In the genomic region with DNA sequence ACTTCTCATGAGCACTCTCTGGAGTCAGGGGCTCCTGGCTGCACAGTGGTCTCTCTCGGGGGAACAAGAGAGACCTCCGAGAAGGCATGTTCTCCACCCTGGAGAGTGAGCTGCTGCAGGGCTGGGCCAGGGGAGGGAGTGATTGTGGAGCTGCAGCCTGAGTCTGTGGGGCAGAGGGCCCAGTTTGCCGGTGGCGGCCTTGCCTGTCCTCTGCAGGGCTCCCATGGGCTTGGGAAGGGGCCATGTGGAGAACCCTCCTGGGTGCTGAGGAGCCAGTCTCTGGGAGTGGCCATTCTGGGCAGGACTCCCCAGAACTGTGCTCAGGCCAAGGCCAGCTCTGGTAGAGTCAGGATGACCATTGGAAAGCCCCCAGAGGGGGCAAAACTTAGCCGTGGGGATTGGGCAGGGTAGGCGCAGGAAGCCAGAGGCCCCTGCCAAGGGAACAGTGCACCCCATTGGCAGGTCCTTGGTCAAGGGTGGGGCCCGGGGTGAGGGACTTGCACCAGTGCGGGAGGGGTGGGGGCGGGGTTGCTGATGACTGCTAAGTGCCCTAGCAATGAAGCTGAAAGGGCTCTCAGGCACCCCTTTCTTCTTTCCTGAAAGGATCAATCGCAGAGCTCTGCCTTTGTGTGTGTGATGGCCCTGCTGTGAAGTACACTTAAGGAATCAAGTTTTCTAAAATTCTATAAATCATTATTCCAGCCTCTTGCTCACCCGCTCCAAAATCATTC, we compare ENCODE assay signal across 29 cellular contexts.
DNase-seq lines count a peak whose midpoint lies in the region; ATAC-seq and TF ChIP-seq lines count a peak whose summit lies in the region.
"Had no signal": no experiment of that assay in that cellular context is flagged by ENCODE, and none has a peak within 500 bp of the region (broad histone marks: within the 10 kb centered on the region; RNA-seq: fewer than 3 reads in every experiment).

No MANE protein-coding gene starts in this region.

- peaks cover 31% of the 10 kb centered on the region for H3K4me1 Mint-ChIP-seq in activated CD8-positive, alpha-beta memory T cell treated with anti-CD3 and anti-CD28 coated beads, Interleukin-2, amount 10 ng/mL, durations not matched to agents 7 days and 5 days
- H3K4me1 Mint-ChIP-seq in activated naive CD4-positive, alpha-beta T cell treated with anti-CD3 and anti-CD28 coated beads for 36 hours (ENCODE audit: low read depth), result peaks cover 10% of the 10 kb centered on the region
- H3K4me1 Mint-ChIP-seq: mesothelial cell of epicardium had no signal

- no peaks in the 10 kb centered on the region for H3K9me3 Mint-ChIP-seq in activated CD8-positive, alpha-beta memory T cell treated with anti-CD3 and anti-CD28 coated beads, Interleukin-2, amount 10 ng/mL, durations not matched to agents 7 days and 5 days (ENCODE audit: low read depth)
- no peaks in the 10 kb centered on the region for H3K9me3 Mint-ChIP-seq in activated naive CD4-positive, alpha-beta T cell treated with anti-CD3 and anti-CD28 coated beads for 36 hours
- H3K9me3 Mint-ChIP-seq: natural killer cell treated with Interleukin-12 subunit alpha and Interleukin-12 subunit beta and Interleukin-15 and Interleukin-18, amount 100 ng/mL, for 72 hours had no signal

- H3K4me2 ChIP-seq in OCI-LY7 (ENCODE audit: low read length), result peak overlapping the region; percentile 66
- H3K4me2 ChIP-seq: A549 had no signal

- ATAC-seq in activated CD8-positive, alpha-beta memory T cell treated with anti-CD3 and anti-CD28 coated beads, Interleukin-2, amount 10 ng/mL, durations not matched to agents 7 days and 5 days, result no peak
- ATAC-seq in HG02571 (IDR thresholded peaks at IDR 0.05; ENCODE audit: unreplicated experiment) (peak; percentile 3), sciatic nerve (peak; percentile 24)
- ATAC-seq: A549, Right ventricle myocardium inferior had no signal

- H3K27ac ChIP-seq in OCI-LY7 (ENCODE audit: low read depth, low read length, poor library complexity, severe bottlenecking), result no peak overlapping the region
- H3K27ac ChIP-seq: A549, adrenal gland, epithelial cell of prostate, parathyroid adenoma, right atrium auricular region, thoracic aorta, vagina had no signal

- H3K36me3 ChIP-seq in OCI-LY7 (ENCODE audit: insufficient read depth, low read length), result no peaks in the 10 kb centered on the region
- H3K36me3 ChIP-seq: adrenal gland, right atrium auricular region, thoracic aorta, vagina had no signal

- H3K9me2 ChIP-seq in OCI-LY7 (ENCODE audit: insufficient read depth, low read length), result no peaks in the 10 kb centered on the region

- no peak for TF ChIP-seq CTCF in OCI-LY7 (conservative IDR thresholded peaks at IDR 0.05; ENCODE audit: low read length)

- H4K20me1 ChIP-seq in OCI-LY7 (ENCODE audit: insufficient read depth, low read length), result no peaks in the 10 kb centered on the region

- peaks cover 46% of the 10 kb centered on the region for H3K4me1 ChIP-seq in OCI-LY7 (ENCODE audit: insufficient read depth, low read length, poor library complexity, severe bottlenecking)
- H3K4me1 ChIP-seq: A549, adrenal gland, parathyroid adenoma, right atrium auricular region, vagina had no signal

- POLR2A ChIA-PET in OCI-LY7 (lab: Charles Lee), result no interaction called here

- BruUV-seq in OCI-LY7 (replicated peaks; lab: Mats Ljungman, UMichigan), result no TSS peak

- intact Hi-C loops in OCI-LY7 (cut with micrococcal nuclease; ENCODE audit: unreplicated experiment), result no loop called here
- intact Hi-C loops in sciatic nerve (cut with DNase I), result no loop called here
- intact Hi-C loops in activated naive CD4-positive, alpha-beta T cell treated with anti-CD3 and anti-CD28 coated beads for 36 hours (cut with micrococcal nuclease), result no loop called here

- peak overlapping the region; percentile 73 for H3K27ac Mint-ChIP-seq in activated CD8-positive, alpha-beta memory T cell treated with anti-CD3 and anti-CD28 coated beads, Interleukin-2, amount 10 ng/mL, durations not matched to agents 7 days and 5 days
- H3K27ac Mint-ChIP-seq in activated naive CD4-positive, alpha-beta T cell treated with anti-CD3 and anti-CD28 coated beads for 36 hours, result no peak overlapping the region
- H3K27ac Mint-ChIP-seq: activated B cell treated with CpG ODN at 0.5 μM for 24 hours; brain; mesothelial cell of epicardium; natural killer cell treated with Interleukin-12 subunit alpha and Interleukin-12 subunit beta and Interleukin-15 and Interleukin-18, amount 100 ng/mL, for 72 hours had no signal

- CTCF ChIA-PET in activated CD8-positive, alpha-beta memory T cell treated with anti-CD3 and anti-CD28 coated beads, Interleukin-2, amount 10 ng/mL, durations not matched to agents 7 days and 5 days (lab: Charles Lee), result no interaction called here
- CTCF ChIA-PET in OCI-LY7 (lab: Charles Lee; ENCODE audit: unreplicated experiment), result no interaction called here
- CTCF ChIA-PET in activated naive CD4-positive, alpha-beta T cell treated with anti-CD3 and anti-CD28 coated beads for 36 hours (lab: Charles Lee), result interaction anchor here (0.9 kb wide), 1 partner anchor 363 kb away, joined by 3 read pairs; no protein-coding TSS in a partner anchor

- H3K27me3 Mint-ChIP-seq in activated CD8-positive, alpha-beta memory T cell treated with anti-CD3 and anti-CD28 coated beads, Interleukin-2, amount 10 ng/mL, durations not matched to agents 7 days and 5 days, result peaks cover 51% of the 10 kb centered on the region
- H3K27me3 Mint-ChIP-seq in activated naive CD4-positive, alpha-beta T cell treated with anti-CD3 and anti-CD28 coated beads for 36 hours (ENCODE audit: low read depth), result peaks cover 7% of the 10 kb centered on the region

- no peak for DNase-seq in activated CD8-positive, alpha-beta memory T cell treated with anti-CD3 and anti-CD28 coated beads, Interleukin-2, amount 10 ng/mL, durations not matched to agents 7 days and 5 days
- no peak for DNase-seq in activated CD8-positive, alpha-beta memory T cell treated with anti-CD3 and anti-CD28 coated beads, Interleukin-2, amount 50 U/mL, for 48 hours
- no peak for DNase-seq in OCI-LY7 (ENCODE audit: low spot score)
- DNase-seq in sciatic nerve (ENCODE audit: low spot score), result no peak
- no peak for DNase-seq in NOMO-1 treated with DMSO at 0.1 percent for 48 hours (lab: John Stamatoyannopoulos, UW; ENCODE audit: unreplicated experiment)
- no peak for DNase-seq in occipital lobe (lab: John Stamatoyannopoulos, UW)
- DNase-seq in activated naive CD4-positive, alpha-beta T cell treated with anti-CD3 and anti-CD28 coated beads for 36 hours, result no peak
- DNase-seq: activated T-cell treated with anti-CD3 and anti-CD28 coated beads, Interleukin-2, amount 50 U/mL, for 1 hour; adrenal gland; Calu3; glutamatergic neuron; GOT3; NCI-H146; NCI-H69; stimulated activated CD4-positive, alpha-beta T cell treated with anti-CD3 and anti-CD28 coated beads, Interleukin-4, amount 100 ng/mL, for 4 hours; stimulated activated naive CD4-positive, alpha-beta T cell treated with Interleukin-2 at 50 U/mL for 16 hours; T-helper 9 cell had no signal

- no peak overlapping the region for H2AFZ ChIP-seq in OCI-LY7 (ENCODE audit: low read length)
- H2AFZ ChIP-seq: parathyroid adenoma had no signal

- no peaks in the 10 kb centered on the region for H3K9me3 ChIP-seq in OCI-LY7 (ENCODE audit: low read length)
- H3K9me3 ChIP-seq: A549, adrenal gland, right atrium auricular region, thoracic aorta, vagina had no signal

- no peak overlapping the region for H3K4me3 Mint-ChIP-seq in activated CD8-positive, alpha-beta memory T cell treated with anti-CD3 and anti-CD28 coated beads, Interleukin-2, amount 10 ng/mL, durations not matched to agents 7 days and 5 days
- no peak overlapping the region for H3K4me3 Mint-ChIP-seq in activated naive CD4-positive, alpha-beta T cell treated with anti-CD3 and anti-CD28 coated beads for 36 hours
- H3K4me3 Mint-ChIP-seq: activated B cell treated with CpG ODN at 0.5 μM for 24 hours; brain; mesothelial cell of epicardium; natural killer cell treated with Interleukin-12 subunit alpha and Interleukin-12 subunit beta and Interleukin-15 and Interleukin-18, amount 100 ng/mL, for 72 hours had no signal

- peaks cover 3% of the 10 kb centered on the region for H3K36me3 Mint-ChIP-seq in activated CD8-positive, alpha-beta memory T cell treated with anti-CD3 and anti-CD28 coated beads, Interleukin-2, amount 10 ng/mL, durations not matched to agents 7 days and 5 days
- no peaks in the 10 kb centered on the region for H3K36me3 Mint-ChIP-seq in activated naive CD4-positive, alpha-beta T cell treated with anti-CD3 and anti-CD28 coated beads for 36 hours (ENCODE audit: low read depth)
- H3K36me3 Mint-ChIP-seq: brain; mesothelial cell of epicardium; natural killer cell treated with Interleukin-12 subunit alpha and Interleukin-12 subunit beta and Interleukin-15 and Interleukin-18, amount 100 ng/mL, for 72 hours had no signal

- no peaks in the 10 kb centered on the region for H3K79me2 ChIP-seq in OCI-LY7 (ENCODE audit: insufficient read depth, low read depth, low read length)
- H3K79me2 ChIP-seq: parathyroid adenoma had no signal

- peak overlapping the region; percentile 40 for H3K4me3 ChIP-seq in OCI-LY7 (ENCODE audit: low read depth, low read length, poor library complexity, severe bottlenecking)
- H3K4me3 ChIP-seq: A549, adrenal gland, right atrium auricular region, thoracic aorta, vagina had no signal
